In genomic region chr9:113516840-113517577, GRCh38 we compare ENCODE assay signal across 1 cellular context.
TF ChIP-seq lines count a peak whose summit lies in the region.

No MANE protein-coding gene starts in this region.

TF ChIP-seq in GM23338, 12 proteins besides CTCF, POLR2A, EP300 and RAD21 (continued from another document):
- TF ChIP-seq JUNB (IDR thresholded peaks at IDR 0.05; ENCODE audit: unreplicated experiment) = no peak
